Comparison of ENCODE assay signal across 18 cellular contexts in the genomic region with DNA sequence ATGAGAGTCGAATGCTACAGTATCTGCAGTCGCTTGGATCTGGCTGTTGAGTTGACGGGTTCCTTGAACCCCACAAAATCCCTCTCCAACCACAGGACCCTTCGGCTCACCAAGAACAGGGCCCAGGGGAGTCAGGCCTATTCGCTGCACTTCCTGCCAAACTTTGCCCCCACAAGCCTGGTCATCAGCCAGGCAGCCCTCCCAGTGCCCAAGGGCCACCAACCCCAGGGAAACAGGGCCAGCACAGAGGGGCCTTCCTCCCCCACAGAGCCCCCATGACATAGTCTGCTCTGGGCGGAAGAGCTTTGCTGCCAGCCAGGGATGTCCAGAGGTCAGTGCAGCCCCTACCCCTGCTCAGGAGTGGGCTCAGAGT. TPM values are rescaled to one million over a fixed set of nuclear protein-coding genes. Genes with fewer than 3 reads are reported as not detected.
DNase-seq lines count a peak whose midpoint lies in the region; ATAC-seq, FAIRE-seq and TF ChIP-seq lines count a peak whose summit lies in the region.
"Had no signal": no experiment of that assay in that cellular context is flagged by ENCODE, and none has a peak within 500 bp of the region (broad histone marks: within the 10 kb centered on the region; RNA-seq: fewer than 3 reads in every experiment).

No MANE protein-coding gene starts in this region.

- H3K9me2 ChIP-seq in PC-3 (replicated peaks; ENCODE audit: low read length): no peaks in the 10 kb centered on the region

- TF ChIP-seq CTCF in RWPE1 (conservative IDR thresholded peaks at IDR 0.05; ENCODE audit: low read depth) (no peak), HepG2 (CRISPR knock-in tag; IDR thresholded peaks at IDR 0.05) (no peak), PC-3 (conservative IDR thresholded peaks at IDR 0.05; ENCODE audit: low read depth, low read length) (no peak), omental fat pad (IDR thresholded peaks at IDR 0.05) (no peak)

- H3K36me3 ChIP-seq in BLaER1: no peaks in the 10 kb centered on the region; the same call in 1 of the 2 replicates
- H3K36me3 ChIP-seq in HepG2 (replicated peaks in 1 of 2; ENCODE audit: control insufficient read depth in 1 of 2, insufficient read depth in 2 of 2, low read length in 2 of 2): no peaks in the 10 kb centered on the region
- H3K36me3 ChIP-seq in rectal smooth muscle tissue (ENCODE audit: control insufficient read depth, insufficient read depth, low read length): no peaks in the 10 kb centered on the region
- H3K36me3 ChIP-seq in PC-3 (ENCODE audit: low read depth, low read length): no peaks in the 10 kb centered on the region

- H3K9me3 ChIP-seq in BLaER1: no peaks in the 10 kb centered on the region
- no peaks in the 10 kb centered on the region for H3K9me3 ChIP-seq in HepG2 (ENCODE audit: low read length)
- no peaks in the 10 kb centered on the region for H3K9me3 ChIP-seq in PC-3 (ENCODE audit: low read length)

- POLR2A ChIA-PET in RWPE1 (lab: Yijun Ruan, JAX; ENCODE audit: low non-redundant PET): no interaction called here
- POLR2A ChIA-PET in HepG2 (lab: Yijun Ruan, JAX): no interaction called here
- POLR2A ChIA-PET in PC-3 (lab: Charles Lee; ENCODE audit: unreplicated experiment): no interaction called here

- no peak for ATAC-seq in HepG2
- ATAC-seq in PC-3: no peak
- ATAC-seq in omental fat pad (ENCODE audit: low FRiP score): no peak

- intact Hi-C loops in HepG2 (cut with micrococcal nuclease; ENCODE audit: unreplicated experiment): no loop called here
- intact Hi-C loops in PC-3 (cut with micrococcal nuclease): no loop called here

- H3K4me2 ChIP-seq in BLaER1: peak overlapping the region; percentile 70
- no peak overlapping the region for H3K4me2 ChIP-seq in HepG2 (ENCODE audit: low read depth, low read length)
- H3K4me2 ChIP-seq in PC-3 (ENCODE audit: low read length): no peak overlapping the region

- peak overlapping the region; percentile 51 for H3K27ac ChIP-seq in BLaER1
- peak overlapping the region; percentile 65 for H3K27ac ChIP-seq in RWPE1
- H3K27ac ChIP-seq in HepG2 (ENCODE audit: extremely low read length, insufficient read depth, low read length): no peak overlapping the region
- peak overlapping the region; percentile 74 for H3K27ac ChIP-seq in rectal smooth muscle tissue (ENCODE audit: low read depth, low read length)
- H3K27ac ChIP-seq in PC-3 (ENCODE audit: low read length): no peak overlapping the region

- in situ Hi-C loops in HepG2 (cut with HindIII; ENCODE audit: extremely low pct_ligation_motif_present, low pct_unique_long_range_greater_than_20kb): no loop called here

- H2AFZ ChIP-seq in HepG2 (ENCODE audit: low read length): no peak overlapping the region
- H2AFZ ChIP-seq in PC-3 (ENCODE audit: low read length): no peak overlapping the region

- WGBS in HepG2 (ENCODE audit: low lambda C conversion rate): 16% methylated on average over 5 of the region's 6 CpGs

- DNase-seq in RWPE1 (ENCODE audit: low spot score) (no peak), HepG2 (ENCODE audit: low spot score) (no peak), PC-3 (no peak), omental fat pad (ENCODE audit: low spot score) (no peak), NCI-H2081 (lab: John Stamatoyannopoulos, UW) (no peak)
- DNase-seq: DMS79, H7, IMR-90, NCI-H1417, NCI-H187, NCI-H2227 treated with DMSO at 0.1 percent for 48 hours, NCI-H510A treated with DMSO at 0.1 percent for 48 hours, NCI-H774, OCI-M1 had no signal

- H3K4me1 ChIP-seq in BLaER1 (peaks cover 42% of the 10 kb centered on the region), HepG2 (ENCODE audit: insufficient read depth, low read length) (no peaks in the 10 kb centered on the region), rectal smooth muscle tissue (ENCODE audit: control insufficient read depth, insufficient read depth, low read length) (peaks cover 15% of the 10 kb centered on the region), PC-3 (ENCODE audit: insufficient read depth, low read length) (peaks cover 5% of the 10 kb centered on the region)

- H3K27me3 ChIP-seq in BLaER1 (no peaks in the 10 kb centered on the region), HepG2 (ENCODE audit: control insufficient read depth in 1 of 2, insufficient read depth in 2 of 2, low read length in 2 of 2) (peaks cover 35 to 89% of the 10 kb centered on the region in 2 experiments), rectal smooth muscle tissue (ENCODE audit: control insufficient read depth, insufficient read depth, low read length) (no peaks in the 10 kb centered on the region), PC-3 (ENCODE audit: low read length) (0 out of 2 replicates have a peak, but pooled peaks cover 4% of the 10 kb centered on the region)

- CTCF ChIA-PET in RWPE1 (lab: Yijun Ruan, JAX) (interaction anchor here (0.6 to 1.1 kb wide), 3 partner anchors 53 to 75 kb away, joined by 3 read pairs; partner anchors contain the start of gene NTSR1), HepG2 (lab: Yijun Ruan, JAX; ENCODE audit: low intra/inter-chr PET ratio, low total read pairs) (no interaction called here), PC-3 (lab: Charles Lee) (no interaction called here)

- no peak for TF ChIP-seq RAD21 in HepG2 (CRISPR knock-in tag; IDR thresholded peaks at IDR 0.05)

- H3K4me3 ChIP-seq in BLaER1 (no peak overlapping the region), HepG2 (replicated peaks in 1 of 3; ENCODE audit: insufficient read depth in 1 of 3, low read depth in 2 of 3, low read length in 3 of 3) (no peak overlapping the region), rectal smooth muscle tissue (ENCODE audit: low read length) (no peak overlapping the region), PC-3 (ENCODE audit: low read length) (no peak overlapping the region)

- no peak for FAIRE-seq in HepG2 (lab: Jason Lieb, UNC)
- FAIRE-seq: GM12892 had no signal

- TF ChIP-seq EP300 in HepG2 (IDR thresholded peaks at IDR 0.05; ENCODE audit: low read depth in 2 of 2, low read length in 2 of 2) (no peak), HepG2 (CRISPR knock-in tag; IDR thresholded peaks at IDR 0.05; ENCODE audit: borderline replicate concordance) (no peak)

- BruUV-seq in HepG2 (replicated peaks; lab: Mats Ljungman, UMichigan) (no TSS peak), PC-3 (replicated peaks; lab: Mats Ljungman, UMichigan) (no TSS peak)

- peak overlapping the region; percentile 42; the same call in 1 of the 2 replicates for H3K9ac ChIP-seq in BLaER1
- no peak overlapping the region for H3K9ac ChIP-seq in HepG2 (ENCODE audit: insufficient read depth, low read depth, low read length)
- no peak overlapping the region for H3K9ac ChIP-seq in rectal smooth muscle tissue (ENCODE audit: low read length)
- H3K9ac ChIP-seq in PC-3 (ENCODE audit: low read length): no peak overlapping the region

- H3K79me2 ChIP-seq in HepG2 (ENCODE audit: insufficient read depth, low read length) (no peaks in the 10 kb centered on the region), PC-3 (ENCODE audit: low read length) (no peaks in the 10 kb centered on the region)

- H4K20me1 ChIP-seq in BLaER1: no peaks in the 10 kb centered on the region
- H4K20me1 ChIP-seq in HepG2 (ENCODE audit: insufficient read depth, low read length): no peaks in the 10 kb centered on the region; the same call in 1 of the 2 replicates
- H4K20me1 ChIP-seq in PC-3 (ENCODE audit: low read length): no peaks in the 10 kb centered on the region

- no peaks in the 10 kb centered on the region for H3F3A ChIP-seq in PC-3 (ENCODE audit: low read length, unreplicated experiment)

- TF ChIP-seq POLR2A in HepG2 (IDR thresholded peaks at IDR 0.05; ENCODE audit: insufficient read depth in 1 of 2, low read depth in 2 of 2, low read length in 2 of 2): no peak

RNA-seq across cellular contexts. Expression of gene MRGBP, which starts 34.5 kb away (rescaled TPM):
- 34.8 and 35.9 TPM in 2 replicates for total RNA-seq in HepG2 (2016; rRNA removed; fragmentation: Illumina TruSeq; extraction: Trizol)
- 79.0 and 80.7 TPM in 2 replicates for total RNA-seq in HepG2 (2016; cell fraction: cytosol; rRNA removed; fragmentation: Illumina TruSeq; extraction: Trizol; ENCODE audit: low read depth)
- total RNA-seq in HepG2 (2016; cell fraction: insoluble cytoplasmic fraction; rRNA removed; fragmentation: Illumina TruSeq; extraction: Trizol): 31.8 and 38.7 TPM in 2 replicates
- 96.7 and 98.0 TPM in 2 replicates for total RNA-seq in HepG2 (2016; cell fraction: membrane; rRNA removed; fragmentation: Illumina TruSeq; extraction: Trizol)
- total RNA-seq in HepG2 (2016; cell fraction: nucleus; rRNA removed; fragmentation: Illumina TruSeq; extraction: Trizol): 17.0 and 18.5 TPM in 2 replicates
- 31.6 and 34.2 TPM in 2 replicates for polyA plus RNA-seq in HepG2 (2011; rRNA removed)
- polyA plus RNA-seq in HepG2 (2011; cell fraction: cytosol; rRNA removed): 30.7 and 37.2 TPM in 2 replicates
- polyA plus RNA-seq in HepG2 (2011; cell fraction: nucleus; rRNA removed): 29.7 and 36.4 TPM in 2 replicates
- polyA plus RNA-seq in HepG2 (2012): 21.6 and 23.1 TPM in 2 replicates
- polyA plus RNA-seq in HepG2 (2016; cell fraction: cytosol; fragmentation: Illumina TruSeq; extraction: Trizol; ENCODE audit: low read depth): 88.5 and 96.5 TPM in 2 replicates
- polyA plus RNA-seq in HepG2 (2016; cell fraction: insoluble cytoplasmic fraction; fragmentation: Illumina TruSeq; extraction: Trizol; ENCODE audit: low read depth): 34.9 and 39.2 TPM in 2 replicates
- 88.7 and 90.6 TPM in 2 replicates for polyA plus RNA-seq in HepG2 (2016; cell fraction: membrane; fragmentation: Illumina TruSeq; extraction: Trizol; ENCODE audit: low read depth)
- 40.3 and 42.7 TPM in 2 replicates for polyA plus RNA-seq in HepG2 (2016; cell fraction: nucleus; fragmentation: Illumina TruSeq; extraction: Trizol; ENCODE audit: insufficient read depth, low read depth)
- 21.2 and 36.8 TPM in 2 replicates for polyA minus RNA-seq in HepG2 (2011; rRNA and poly(A)+ RNA removed; ENCODE audit: low replicate concordance)
- 12.7 and 13.0 TPM in 2 replicates for polyA minus RNA-seq in HepG2 (2011; cell fraction: cytosol; rRNA and poly(A)+ RNA removed)
- 10.2 and 10.9 TPM in 2 replicates for polyA minus RNA-seq in HepG2 (2011; cell fraction: nucleus; rRNA and poly(A)+ RNA removed)
- total RNA-seq in PC-3 (2014; rRNA removed): 48.8 and 56.3 TPM in 2 replicates
- total RNA-seq in omental fat pad: 10 to 100 TPM in 2 of 4 donors, 1 to 10 TPM in 2; 8.0 to 10.4 (median 9.1) TPM

RNA-seq across cellular contexts. Expression of gene OGFR, which starts 42.9 kb away (rescaled TPM):
- total RNA-seq in HepG2 (2016; rRNA removed; fragmentation: Illumina TruSeq; extraction: Trizol): 68.3 and 81.8 TPM in 2 replicates
- 6.3 and 8.7 TPM in 2 replicates for total RNA-seq in HepG2 (2016; cell fraction: cytosol; rRNA removed; fragmentation: Illumina TruSeq; extraction: Trizol; ENCODE audit: low read depth)
- total RNA-seq in HepG2 (2016; cell fraction: insoluble cytoplasmic fraction; rRNA removed; fragmentation: Illumina TruSeq; extraction: Trizol): 58.8 and 84.2 TPM in 2 replicates
- 20.8 and 24.4 TPM in 2 replicates for total RNA-seq in HepG2 (2016; cell fraction: membrane; rRNA removed; fragmentation: Illumina TruSeq; extraction: Trizol)
- total RNA-seq in HepG2 (2016; cell fraction: nucleus; rRNA removed; fragmentation: Illumina TruSeq; extraction: Trizol): 33.8 and 41.3 TPM in 2 replicates
- 47.7 and 62.2 TPM in 2 replicates for polyA plus RNA-seq in HepG2 (2011; rRNA removed)
- 58.6 and 82.5 TPM in 2 replicates for polyA plus RNA-seq in HepG2 (2011; cell fraction: cytosol; rRNA removed)
- polyA plus RNA-seq in HepG2 (2011; cell fraction: nucleus; rRNA removed): 105 and 121 TPM in 2 replicates
- 34.0 and 38.1 TPM in 2 replicates for polyA plus RNA-seq in HepG2 (2012)
- polyA plus RNA-seq in HepG2 (2016; cell fraction: cytosol; fragmentation: Illumina TruSeq; extraction: Trizol; ENCODE audit: low read depth): 4.2 and 4.7 TPM in 2 replicates
- polyA plus RNA-seq in HepG2 (2016; cell fraction: insoluble cytoplasmic fraction; fragmentation: Illumina TruSeq; extraction: Trizol; ENCODE audit: low read depth): 68.1 and 77.5 TPM in 2 replicates
- polyA plus RNA-seq in HepG2 (2016; cell fraction: membrane; fragmentation: Illumina TruSeq; extraction: Trizol; ENCODE audit: low read depth): 11.5 and 14.2 TPM in 2 replicates
- 103 and 104 TPM in 2 replicates for polyA plus RNA-seq in HepG2 (2016; cell fraction: nucleus; fragmentation: Illumina TruSeq; extraction: Trizol; ENCODE audit: insufficient read depth, low read depth)
- 38.5 and 45.1 TPM in 2 replicates for polyA minus RNA-seq in HepG2 (2011; rRNA and poly(A)+ RNA removed; ENCODE audit: low replicate concordance)
- 39.4 and 42.5 TPM in 2 replicates for polyA minus RNA-seq in HepG2 (2011; cell fraction: cytosol; rRNA and poly(A)+ RNA removed)
- polyA minus RNA-seq in HepG2 (2011; cell fraction: nucleus; rRNA and poly(A)+ RNA removed): 15.1 and 20.0 TPM in 2 replicates
- 78.9 and 112 TPM in 2 replicates for total RNA-seq in PC-3 (2014; rRNA removed)
- total RNA-seq in omental fat pad: 10 to 100 TPM; 34.0 to 84.2 (median 52.8) TPM

RNA-seq across cellular contexts. Expression of gene NTSR1, which starts 53.1 kb away (rescaled TPM):
- total RNA-seq in HepG2 (2016; rRNA removed; fragmentation: Illumina TruSeq; extraction: Trizol): 0.09 TPM in 1 of 2 replicates, not detected in the other
- not detected in 2 replicates for total RNA-seq in HepG2 (2016; cell fraction: cytosol; rRNA removed; fragmentation: Illumina TruSeq; extraction: Trizol; ENCODE audit: low read depth)
- total RNA-seq in HepG2 (2016; cell fraction: insoluble cytoplasmic fraction; rRNA removed; fragmentation: Illumina TruSeq; extraction: Trizol): 0.04 TPM in 1 of 2 replicates, not detected in the other
- total RNA-seq in HepG2 (2016; cell fraction: membrane; rRNA removed; fragmentation: Illumina TruSeq; extraction: Trizol): 0.09 TPM in 1 of 2 replicates, not detected in the other
- total RNA-seq in HepG2 (2016; cell fraction: nucleus; rRNA removed; fragmentation: Illumina TruSeq; extraction: Trizol): 0.12 TPM in 1 of 2 replicates, not detected in the other
- polyA plus RNA-seq in HepG2 (2011; rRNA removed): 0.12 and 0.17 TPM in 2 replicates
- 0.09 and 0.12 TPM in 2 replicates for polyA plus RNA-seq in HepG2 (2011; cell fraction: cytosol; rRNA removed)
- 0.38 and 0.51 TPM in 2 replicates for polyA plus RNA-seq in HepG2 (2011; cell fraction: nucleus; rRNA removed)
- 0.09 and 0.19 TPM in 2 replicates for polyA plus RNA-seq in HepG2 (2012)
- not detected in 2 replicates for polyA plus RNA-seq in HepG2 (2016; cell fraction: cytosol; fragmentation: Illumina TruSeq; extraction: Trizol; ENCODE audit: low read depth)
- 0.08 TPM in 1 of 2 replicates, not detected in the other for polyA plus RNA-seq in HepG2 (2016; cell fraction: insoluble cytoplasmic fraction; fragmentation: Illumina TruSeq; extraction: Trizol; ENCODE audit: low read depth)
- polyA plus RNA-seq in HepG2 (2016; cell fraction: membrane; fragmentation: Illumina TruSeq; extraction: Trizol; ENCODE audit: low read depth): 0.05 TPM in 1 of 2 replicates, not detected in the other
- 0.35 and 0.41 TPM in 2 replicates for polyA plus RNA-seq in HepG2 (2016; cell fraction: nucleus; fragmentation: Illumina TruSeq; extraction: Trizol; ENCODE audit: insufficient read depth, low read depth)
- polyA minus RNA-seq in HepG2 (2011; rRNA and poly(A)+ RNA removed; ENCODE audit: low replicate concordance): 0.24 TPM in 1 of 2 replicates, not detected in the other
- polyA minus RNA-seq in HepG2 (2011; cell fraction: cytosol; rRNA and poly(A)+ RNA removed): not detected in 2 replicates
- polyA minus RNA-seq in HepG2 (2011; cell fraction: nucleus; rRNA and poly(A)+ RNA removed): 0.12 and 0.13 TPM in 2 replicates
- 7.8 and 10.6 TPM in 2 replicates for total RNA-seq in PC-3 (2014; rRNA removed)
- total RNA-seq in omental fat pad: under 1 TPM in 2 of 4 donors, not detected in 2; 0.24 to 0.25 TPM
- total RNA-seq: SK-MEL-5 had no signal

RNA-seq across cellular contexts. Expression of gene COL9A3, which starts 55.1 kb away (rescaled TPM):
- 53.3 and 204 TPM in 2 replicates for total RNA-seq in HepG2 (2016; rRNA removed; fragmentation: Illumina TruSeq; extraction: Trizol)
- total RNA-seq in HepG2 (2016; cell fraction: cytosol; rRNA removed; fragmentation: Illumina TruSeq; extraction: Trizol; ENCODE audit: low read depth): 13.9 and 15.8 TPM in 2 replicates
- total RNA-seq in HepG2 (2016; cell fraction: insoluble cytoplasmic fraction; rRNA removed; fragmentation: Illumina TruSeq; extraction: Trizol): 48.0 and 215 TPM in 2 replicates
- total RNA-seq in HepG2 (2016; cell fraction: membrane; rRNA removed; fragmentation: Illumina TruSeq; extraction: Trizol): 19.3 and 20.8 TPM in 2 replicates
- total RNA-seq in HepG2 (2016; cell fraction: nucleus; rRNA removed; fragmentation: Illumina TruSeq; extraction: Trizol): 216 and 254 TPM in 2 replicates
- polyA plus RNA-seq in HepG2 (2011; rRNA removed): 155 and 175 TPM in 2 replicates
- 84.5 and 113 TPM in 2 replicates for polyA plus RNA-seq in HepG2 (2011; cell fraction: cytosol; rRNA removed)
- 1,291 and 1,782 TPM in 2 replicates for polyA plus RNA-seq in HepG2 (2011; cell fraction: nucleus; rRNA removed)
- polyA plus RNA-seq in HepG2 (2012): 79.9 and 172 TPM in 2 replicates
- 9.2 and 9.5 TPM in 2 replicates for polyA plus RNA-seq in HepG2 (2016; cell fraction: cytosol; fragmentation: Illumina TruSeq; extraction: Trizol; ENCODE audit: low read depth)
- 55.1 and 66.2 TPM in 2 replicates for polyA plus RNA-seq in HepG2 (2016; cell fraction: insoluble cytoplasmic fraction; fragmentation: Illumina TruSeq; extraction: Trizol; ENCODE audit: low read depth)
- 17.0 and 20.1 TPM in 2 replicates for polyA plus RNA-seq in HepG2 (2016; cell fraction: membrane; fragmentation: Illumina TruSeq; extraction: Trizol; ENCODE audit: low read depth)
- 637 and 662 TPM in 2 replicates for polyA plus RNA-seq in HepG2 (2016; cell fraction: nucleus; fragmentation: Illumina TruSeq; extraction: Trizol; ENCODE audit: insufficient read depth, low read depth)
- 5.1 and 12.2 TPM in 2 replicates for polyA minus RNA-seq in HepG2 (2011; rRNA and poly(A)+ RNA removed; ENCODE audit: low replicate concordance)
- 23.0 and 25.3 TPM in 2 replicates for polyA minus RNA-seq in HepG2 (2011; cell fraction: cytosol; rRNA and poly(A)+ RNA removed)
- polyA minus RNA-seq in HepG2 (2011; cell fraction: nucleus; rRNA and poly(A)+ RNA removed): 56.8 and 67.0 TPM in 2 replicates
- 14.3 and 17.7 TPM in 2 replicates for total RNA-seq in PC-3 (2014; rRNA removed)
- total RNA-seq in omental fat pad: 1 to 10 TPM; 2.3 to 6.3 (median 3.6) TPM

Comparison
In these comparisons a context has a peak if more than half of its experiments do, and no peak if none do; other contexts are left out.
1. H3K27ac ChIP-seq: peak in BLaER1 (single experiment), RWPE1 (single experiment) and rectal smooth muscle tissue (single experiment); none in HepG2 (single experiment) and PC-3 (single experiment).